In genomic region chr9:95126739-95127138, GRCh38 we compare ENCODE assay signal across 1 cellular context.
TF ChIP-seq lines count a peak whose summit lies in the region.

No MANE protein-coding gene starts in this region.

TF ChIP-seq in GM23338, 12 proteins besides CTCF, POLR2A, EP300 and RAD21 (continued from another document):
- TF ChIP-seq, protein P1, sequence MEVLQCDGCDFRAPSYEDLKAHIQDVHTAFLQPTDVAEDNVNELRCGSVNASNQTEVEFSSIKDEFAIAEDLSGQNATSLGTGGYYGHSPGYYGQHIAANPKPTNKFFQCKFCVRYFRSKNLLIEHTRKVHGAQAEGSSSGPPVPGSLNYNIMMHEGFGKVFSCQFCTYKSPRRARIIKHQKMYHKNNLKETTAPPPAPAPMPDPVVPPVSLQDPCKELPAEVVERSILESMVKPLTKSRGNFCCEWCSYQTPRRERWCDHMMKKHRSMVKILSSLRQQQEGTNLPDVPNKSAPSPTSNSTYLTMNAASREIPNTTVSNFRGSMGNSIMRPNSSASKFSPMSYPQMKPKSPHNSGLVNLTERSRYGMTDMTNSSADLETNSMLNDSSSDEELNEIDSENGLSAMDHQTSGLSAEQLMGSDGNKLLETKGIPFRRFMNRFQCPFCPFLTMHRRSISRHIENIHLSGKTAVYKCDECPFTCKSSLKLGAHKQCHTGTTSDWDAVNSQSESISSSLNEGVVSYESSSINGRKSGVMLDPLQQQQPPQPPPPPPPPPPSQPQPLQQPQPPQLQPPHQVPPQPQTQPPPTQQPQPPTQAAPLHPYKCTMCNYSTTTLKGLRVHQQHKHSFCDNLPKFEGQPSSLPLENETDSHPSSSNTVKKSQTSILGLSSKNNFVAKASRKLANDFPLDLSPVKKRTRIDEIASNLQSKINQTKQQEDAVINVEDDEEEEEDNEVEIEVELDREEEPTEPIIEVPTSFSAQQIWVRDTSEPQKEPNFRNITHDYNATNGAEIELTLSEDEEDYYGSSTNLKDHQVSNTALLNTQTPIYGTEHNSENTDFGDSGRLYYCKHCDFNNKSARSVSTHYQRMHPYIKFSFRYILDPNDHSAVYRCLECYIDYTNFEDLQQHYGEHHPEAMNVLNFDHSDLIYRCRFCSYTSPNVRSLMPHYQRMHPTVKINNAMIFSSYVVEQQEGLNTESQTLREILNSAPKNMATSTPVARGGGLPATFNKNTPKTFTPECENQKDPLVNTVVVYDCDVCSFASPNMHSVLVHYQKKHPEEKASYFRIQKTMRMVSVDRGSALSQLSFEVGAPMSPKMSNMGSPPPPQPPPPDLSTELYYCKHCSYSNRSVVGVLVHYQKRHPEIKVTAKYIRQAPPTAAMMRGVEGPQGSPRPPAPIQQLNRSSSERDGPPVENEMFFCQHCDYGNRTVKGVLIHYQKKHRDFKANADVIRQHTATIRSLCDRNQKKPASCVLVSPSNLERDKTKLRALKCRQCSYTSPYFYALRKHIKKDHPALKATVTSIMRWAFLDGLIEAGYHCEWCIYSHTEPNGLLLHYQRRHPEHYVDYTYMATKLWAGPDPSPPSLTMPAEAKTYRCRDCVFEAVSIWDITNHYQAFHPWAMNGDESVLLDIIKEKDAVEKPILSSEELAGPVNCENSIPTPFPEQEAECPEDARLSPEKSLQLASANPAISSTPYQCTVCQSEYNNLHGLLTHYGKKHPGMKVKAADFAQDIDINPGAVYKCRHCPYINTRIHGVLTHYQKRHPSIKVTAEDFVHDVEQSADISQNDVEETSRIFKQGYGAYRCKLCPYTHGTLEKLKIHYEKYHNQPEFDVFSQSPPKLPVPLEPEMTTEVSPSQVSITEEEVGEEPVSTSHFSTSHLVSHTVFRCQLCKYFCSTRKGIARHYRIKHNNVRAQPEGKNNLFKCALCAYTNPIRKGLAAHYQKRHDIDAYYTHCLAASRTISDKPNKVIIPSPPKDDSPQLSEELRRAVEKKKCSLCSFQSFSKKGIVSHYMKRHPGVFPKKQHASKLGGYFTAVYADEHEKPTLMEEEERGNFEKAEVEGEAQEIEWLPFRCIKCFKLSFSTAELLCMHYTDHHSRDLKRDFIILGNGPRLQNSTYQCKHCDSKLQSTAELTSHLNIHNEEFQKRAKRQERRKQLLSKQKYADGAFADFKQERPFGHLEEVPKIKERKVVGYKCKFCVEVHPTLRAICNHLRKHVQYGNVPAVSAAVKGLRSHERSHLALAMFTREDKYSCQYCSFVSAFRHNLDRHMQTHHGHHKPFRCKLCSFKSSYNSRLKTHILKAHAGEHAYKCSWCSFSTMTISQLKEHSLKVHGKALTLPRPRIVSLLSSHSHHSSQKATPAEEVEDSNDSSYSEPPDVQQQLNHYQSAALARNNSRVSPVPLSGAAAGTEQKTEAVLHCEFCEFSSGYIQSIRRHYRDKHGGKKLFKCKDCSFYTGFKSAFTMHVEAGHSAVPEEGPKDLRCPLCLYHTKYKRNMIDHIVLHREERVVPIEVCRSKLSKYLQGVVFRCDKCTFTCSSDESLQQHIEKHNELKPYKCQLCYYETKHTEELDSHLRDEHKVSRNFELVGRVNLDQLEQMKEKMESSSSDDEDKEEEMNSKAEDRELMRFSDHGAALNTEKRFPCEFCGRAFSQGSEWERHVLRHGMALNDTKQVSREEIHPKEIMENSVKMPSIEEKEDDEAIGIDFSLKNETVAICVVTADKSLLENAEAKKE (CRISPR knock-in tag; IDR thresholded peaks at IDR 0.05), result no peak
- TF ChIP-seq JUNB (IDR thresholded peaks at IDR 0.05; ENCODE audit: unreplicated experiment) (no peak), ZNF331 (CRISPR knock-in tag; IDR thresholded peaks at IDR 0.05; ENCODE audit: low read depth) (no peak), STAT1 (IDR thresholded peaks at IDR 0.05; ENCODE audit: unreplicated experiment) (no peak), NANOG (IDR thresholded peaks at IDR 0.05; ENCODE audit: borderline replicate concordance) (no peak), POLR2AphosphoS5 (IDR thresholded peaks at IDR 0.05; ENCODE audit: low read depth) (no peak), EZH2phosphoT487 (IDR thresholded peaks at IDR 0.05; ENCODE audit: unreplicated experiment) (no peak), CREB1 (CRISPR knock-in tag; IDR thresholded peaks at IDR 0.05; ENCODE audit: low read depth) (no peak), ZNF114 (CRISPR knock-in tag; IDR thresholded peaks at IDR 0.05) (no peak), EZH2 (IDR thresholded peaks at IDR 0.05; ENCODE audit: low read depth, unreplicated experiment) (no peak)
- TF ChIP-seq, protein P2, sequence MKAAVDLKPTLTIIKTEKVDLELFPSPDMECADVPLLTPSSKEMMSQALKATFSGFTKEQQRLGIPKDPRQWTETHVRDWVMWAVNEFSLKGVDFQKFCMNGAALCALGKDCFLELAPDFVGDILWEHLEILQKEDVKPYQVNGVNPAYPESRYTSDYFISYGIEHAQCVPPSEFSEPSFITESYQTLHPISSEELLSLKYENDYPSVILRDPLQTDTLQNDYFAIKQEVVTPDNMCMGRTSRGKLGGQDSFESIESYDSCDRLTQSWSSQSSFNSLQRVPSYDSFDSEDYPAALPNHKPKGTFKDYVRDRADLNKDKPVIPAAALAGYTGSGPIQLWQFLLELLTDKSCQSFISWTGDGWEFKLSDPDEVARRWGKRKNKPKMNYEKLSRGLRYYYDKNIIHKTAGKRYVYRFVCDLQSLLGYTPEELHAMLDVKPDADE (IDR thresholded peaks at IDR 0.05), result no peak
TF ChIP-seq in GM23338: peak in this region for 0.
